In genomic region chr4:73776363-73776762, GRCh38 we compare ENCODE assay signal across 9 cellular contexts. TPM values are rescaled to one million over a fixed set of nuclear protein-coding genes. Genes with fewer than 3 reads are reported as not detected.
A peak's percentile ranks its signal among the peaks of the same experiment; 100 is the strongest.
DNase-seq lines count a peak whose midpoint lies in the region; ATAC-seq and TF ChIP-seq lines count a peak whose summit lies in the region.
"Had no signal": no experiment of that assay in that cellular context is flagged by ENCODE, and none has a peak within 500 bp of the region (broad histone marks: within the 10 kb centered on the region; RNA-seq: fewer than 3 reads in every experiment).

No MANE protein-coding gene starts in this region.

- H3K27me3 ChIP-seq in CD8-positive, alpha-beta T cell (ENCODE audit: insufficient read depth, low read length) = no peaks in the 10 kb centered on the region

- H3K4me3 ChIP-seq in cardiac fibroblast (replicated peaks in 1 of 2; ENCODE audit: low read depth in 2 of 2, low read length in 2 of 2) = no peak overlapping the region
- no peak overlapping the region for H3K4me3 ChIP-seq in CD8-positive, alpha-beta T cell (ENCODE audit: low read depth, low read length)

- H3K9me3 Mint-ChIP-seq in CD8-positive, alpha-beta T cell = no peaks in the 10 kb centered on the region
- H3K9me3 Mint-ChIP-seq: stimulated activated naive B cell treated with anti-CD40 and anti-IgM and Interleukin-4, amounts not matched to agents 10 μg/mL and 1 μg/mL and 100 μg/mL, for 72 hours had no signal

- H3K27ac ChIP-seq in CD8-positive, alpha-beta T cell (ENCODE audit: low read depth, low read length) = no peak overlapping the region

- intact Hi-C loops in CD8-positive, alpha-beta T cell (cut with DNase I, micrococcal nuclease) = no loop called here

- DNase-seq in AG20443 (ENCODE audit: low spot score) (peak; percentile 24), NCI-H1417 treated with DMSO at 0.1 percent for 48 hours (lab: John Stamatoyannopoulos, UW) (peak; percentile 9), cardiac fibroblast (ENCODE audit: low read depth in 2 of 2) (peak; percentile 93 to 99), lung microvascular endothelial cell (ENCODE audit: low read depth in 2 of 2) (peak; percentile 89 to 98), KG1 (lab: John Stamatoyannopoulos, UW) (no peak), HK-2 (ENCODE audit: unreplicated experiment) (no peak)
- no peak for DNase-seq in activated effector memory CD4-positive, alpha-beta T cell treated with Interleukin-2 at 50 U/mL for 16 hours
- DNase-seq in CD8-positive, alpha-beta T cell = no peak
- DNase-seq: stimulated activated naive B cell treated with anti-CD40 and anti-IgM and Interleukin-4, amounts not matched to agents 10 μg/mL and 1 μg/mL and 100 μg/mL, for 72 hours had no signal

- H3K4me1 ChIP-seq in CD8-positive, alpha-beta T cell (ENCODE audit: insufficient read depth, low read length) = no peaks in the 10 kb centered on the region

- TF ChIP-seq CTCF in cardiac fibroblast (IDR thresholded peaks at IDR 0.05; ENCODE audit: low read depth, low read length) = no peak
- no peak for TF ChIP-seq CTCF in CD8-positive, alpha-beta T cell (IDR thresholded peaks at IDR 0.05)

- POLR2A ChIA-PET in CD8-positive, alpha-beta T cell (lab: Charles Lee) = no interaction called here

- H3K36me3 ChIP-seq in CD8-positive, alpha-beta T cell (ENCODE audit: insufficient read depth, low read length) = no peaks in the 10 kb centered on the region

- no peak overlapping the region for H3K4me3 Mint-ChIP-seq in CD8-positive, alpha-beta T cell
- H3K4me3 Mint-ChIP-seq: stimulated activated naive B cell treated with anti-CD40 and anti-IgM and Interleukin-4, amounts not matched to agents 10 μg/mL and 1 μg/mL and 100 μg/mL, for 72 hours had no signal

- ATAC-seq in CD8-positive, alpha-beta T cell = no peak
- ATAC-seq: stimulated activated naive B cell treated with anti-CD40 and anti-IgM and Interleukin-4, amounts not matched to agents 10 μg/mL and 1 μg/mL and 100 μg/mL, for 72 hours had no signal

- H3K27me3 Mint-ChIP-seq in CD8-positive, alpha-beta T cell (ENCODE audit: low read depth) = no peaks in the 10 kb centered on the region
- H3K27me3 Mint-ChIP-seq: stimulated activated naive B cell treated with anti-CD40 and anti-IgM and Interleukin-4, amounts not matched to agents 10 μg/mL and 1 μg/mL and 100 μg/mL, for 72 hours had no signal

- H3K27ac Mint-ChIP-seq in CD8-positive, alpha-beta T cell = no peak overlapping the region
- H3K27ac Mint-ChIP-seq: stimulated activated naive B cell treated with anti-CD40 and anti-IgM and Interleukin-4, amounts not matched to agents 10 μg/mL and 1 μg/mL and 100 μg/mL, for 72 hours had no signal

- CTCF ChIA-PET in CD8-positive, alpha-beta T cell (lab: Charles Lee) = interaction anchor here (1.3 kb wide), 1 partner anchor 16 kb away, joined by 3 read pairs; no protein-coding TSS in a partner anchor

- no peaks in the 10 kb centered on the region for H3K9me3 ChIP-seq in CD8-positive, alpha-beta T cell (ENCODE audit: low read length)

- H3K4me1 Mint-ChIP-seq in CD8-positive, alpha-beta T cell (ENCODE audit: low read depth) = no peaks in the 10 kb centered on the region

- H3K36me3 Mint-ChIP-seq in CD8-positive, alpha-beta T cell = no peaks in the 10 kb centered on the region
- H3K36me3 Mint-ChIP-seq: stimulated activated naive B cell treated with anti-CD40 and anti-IgM and Interleukin-4, amounts not matched to agents 10 μg/mL and 1 μg/mL and 100 μg/mL, for 72 hours had no signal

RNA-seq across cellular contexts. Expression of gene CXCL8, which starts 36.0 kb away (rescaled TPM):
- total RNA-seq in lung microvascular endothelial cell = 43.4 and 90.9 TPM in 2 replicates
- total RNA-seq in CD8-positive, alpha-beta T cell = 1 to 10 TPM; 1.4 to 1.5 TPM

Comparison
In these comparisons a context has a peak if more than half of its experiments do, and no peak if none do; other contexts are left out.
1. DNase-seq: peak in AG20443 (single experiment), NCI-H1417 treated with DMSO at 0.1 percent for 48 hours (single experiment), cardiac fibroblast (2 of 2) and lung microvascular endothelial cell (2 of 2); none in activated effector memory CD4-positive, alpha-beta T cell treated with Interleukin-2 at 50 U/mL for 16 hours (single experiment), KG1 (single experiment), HK-2 (single experiment) and CD8-positive, alpha-beta T cell (0 of 7).
2. RNA of gene CXCL8, which starts 36.0 kb away (total RNA-seq): 43.4 to 90.9 TPM in lung microvascular endothelial cell; 1.4 to 1.5 TPM in CD8-positive, alpha-beta T cell; every median in the first group is over 10 times any median in the second.